In the genomic region with DNA sequence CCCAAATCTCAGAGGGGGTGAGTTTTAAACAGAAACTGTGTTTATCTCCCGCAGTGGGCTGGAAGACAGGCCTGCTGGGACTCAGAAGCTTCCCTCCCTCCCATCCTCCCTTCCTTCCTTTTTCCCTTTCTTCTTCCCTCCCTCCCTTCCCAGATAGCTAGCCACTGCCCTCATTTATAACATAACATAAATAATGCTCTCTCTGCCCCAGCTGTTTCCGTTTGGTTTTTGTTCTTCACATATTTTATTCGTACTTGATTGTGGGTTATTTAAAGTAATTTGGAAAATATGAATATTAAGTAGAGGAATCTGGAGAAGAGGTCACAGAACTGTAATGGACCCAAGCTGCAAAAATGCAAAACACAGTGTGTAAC, we compare ENCODE assay signal across 10 cellular contexts.
A peak's percentile ranks its signal among the peaks of the same experiment; 100 is the strongest.
DNase-seq lines count a peak whose midpoint lies in the region; ATAC-seq and TF ChIP-seq lines count a peak whose summit lies in the region.
"Had no signal": no experiment of that assay in that cellular context is flagged by ENCODE, and none has a peak within 500 bp of the region (broad histone marks: within the 10 kb centered on the region; RNA-seq: fewer than 3 reads in every experiment).

No MANE protein-coding gene starts in this region.

- H3K9me3 ChIP-seq in GM23248 (ENCODE audit: low read depth) (no peaks in the 10 kb centered on the region), adrenal gland (replicated peaks in 1 of 3) (no peaks in the 10 kb centered on the region), hepatocyte (ENCODE audit: low read depth) (no peaks in the 10 kb centered on the region)

- TF ChIP-seq CTCF in adrenal gland (IDR thresholded peaks at IDR 0.05) (no peak), hepatocyte (IDR thresholded peaks at IDR 0.05; ENCODE audit: poor library complexity) (no peak)

- H3K36me3 ChIP-seq in GM23248 (ENCODE audit: low read depth) (no peaks in the 10 kb centered on the region), adrenal gland (replicated peaks in 1 of 2) (no peaks in the 10 kb centered on the region), hepatocyte (replicated peaks; ENCODE audit: insufficient read depth, low read depth) (no peaks in the 10 kb centered on the region)

- H3K4me1 ChIP-seq in GM23248 (ENCODE audit: insufficient read depth) (peaks cover 68% of the 10 kb centered on the region), adrenal gland (replicated peaks in 1 of 2) (peaks cover 20 to 30% of the 10 kb centered on the region in 2 donors), hepatocyte (ENCODE audit: insufficient read depth) (peaks cover 34% of the 10 kb centered on the region)

- peaks cover 60% of the 10 kb centered on the region for H3F3A ChIP-seq in GM23248 (ENCODE audit: insufficient read depth)

- 47 to 57% methylated on average over 3 of the region's 3 CpGs for WGBS in GM23248 (ENCODE audit: low coverage in 1 of 2, low lambda C conversion rate in 2 of 2, missing lambda C conversion rate in 2 of 2), 2 experiments
- 4 to 5% (median 5%) methylated on average over 3 of the region's 3 CpGs for WGBS in adrenal gland, 4 donors
- WGBS in hepatocyte (ENCODE audit: low lambda C conversion rate, missing lambda C conversion rate) = 25% methylated on average over 3 of the region's 3 CpGs

- in situ Hi-C loops in GM23248 (cut with MboI) = no loop called here

- peak overlapping the region; percentile 59 for H3K4me2 ChIP-seq in GM23248 (ENCODE audit: unreplicated experiment)
- H3K4me2 ChIP-seq in hepatocyte = peak overlapping the region; percentile 69

- H3K9ac ChIP-seq in GM23248 = peak overlapping the region; percentile 43; the same call in 1 of the 2 replicates

- H3K9me2 ChIP-seq in GM23248 (ENCODE audit: insufficient read depth) (no peaks in the 10 kb centered on the region), hepatocyte (replicated peaks; ENCODE audit: insufficient read depth) (no peaks in the 10 kb centered on the region)

- no peak for TF ChIP-seq POLR2A in adrenal gland (IDR thresholded peaks at IDR 0.05)

- ATAC-seq in HG03520 (IDR thresholded peaks at IDR 0.05; ENCODE audit: unreplicated experiment) = no peak

- peak overlapping the region; percentile 31 for H3K4me3 ChIP-seq in GM23248
- peak overlapping the region in 1 of 4 donors; percentile 16 for H3K4me3 ChIP-seq in adrenal gland
- no peak overlapping the region for H3K4me3 ChIP-seq in hepatocyte
- H3K4me3 ChIP-seq in skin epidermis = no peak overlapping the region

- intact Hi-C loops in adrenal gland (cut with DNase I) = loop anchor here (10.0 kb wide), 2 partner anchors 70 to 140 kb away; a partner anchor contains a TSS

- DNase-seq in GM23248 (no peak), adrenal gland (no peak), hepatocyte (ENCODE audit: low spot score) (no peak), foreskin melanocyte (no peak), Ammon's horn (ENCODE audit: low spot score) (no peak), cerebellum (ENCODE audit: low spot score) (no peak)
- DNase-seq: activated naive CD4-positive, alpha-beta T cell treated with Interleukin-2 at 50 U/mL for 16 hours; NCI-H510A had no signal

- H2AFZ ChIP-seq in GM23248 (no peak overlapping the region), hepatocyte (no peak overlapping the region)

- H3K79me2 ChIP-seq in GM23248 (ENCODE audit: insufficient read depth) (peaks cover 93% of the 10 kb centered on the region), hepatocyte (peaks cover 90% of the 10 kb centered on the region)

- H3K27ac ChIP-seq in GM23248 (peak overlapping the region; percentile 57), adrenal gland (peak overlapping the region in 3 of 5 donors; percentile 70 to 86 (median 74)), hepatocyte (peak overlapping the region; percentile 92), skin epidermis (peak overlapping the region in 12 of 21 experiments; percentile 4 to 73 (median 48))

- H4K20me1 ChIP-seq in GM23248 (ENCODE audit: insufficient read depth) = peaks cover 32% of the 10 kb centered on the region
- H4K20me1 ChIP-seq in hepatocyte (ENCODE audit: insufficient read depth, poor library complexity, severe bottlenecking) = peaks cover 5% of the 10 kb centered on the region

- no peaks in the 10 kb centered on the region for H3K27me3 ChIP-seq in GM23248 (replicated peaks; ENCODE audit: insufficient read depth)
- H3K27me3 ChIP-seq in adrenal gland = no peaks in the 10 kb centered on the region
- no peaks in the 10 kb centered on the region for H3K27me3 ChIP-seq in hepatocyte
